ENCODE assay signal across 10 cellular contexts in genomic region chr9:22211588-22212360, GRCh38.
DNase-seq lines count a peak whose midpoint lies in the region; ATAC-seq and TF ChIP-seq lines count a peak whose summit lies in the region.
"Had no signal": no experiment of that assay in that cellular context is flagged by ENCODE, and none has a peak within 500 bp of the region (broad histone marks: within the 10 kb centered on the region; RNA-seq: fewer than 3 reads in every experiment).

No MANE protein-coding gene starts in this region.

- H3K4me1 ChIP-seq in PC-3 (ENCODE audit: insufficient read depth, low read length) (peaks cover 80% of the 10 kb centered on the region), neuronal stem cell (ENCODE audit: control insufficient read depth in 2 of 2, insufficient read depth in 1 of 2, low read depth in 1 of 2, low read length in 2 of 2) (peaks cover 2% of the 10 kb centered on the region in 2 donors)

- peaks cover 37% of the 10 kb centered on the region for H3K4me1 Mint-ChIP-seq in Calu3 (ENCODE audit: low read depth, unreplicated experiment)
- H3K4me1 Mint-ChIP-seq in effector memory CD8-positive, alpha-beta T cell (ENCODE audit: low read depth in 2 of 2) = peaks cover 9 to 14% of the 10 kb centered on the region in 2 donors

- no peak overlapping the region for H3K18ac ChIP-seq in neuronal stem cell (ENCODE audit: low read length)

- H2BK5ac ChIP-seq in neuronal stem cell (ENCODE audit: low read length) = no peak overlapping the region

- no peaks in the 10 kb centered on the region for H3K9me2 ChIP-seq in PC-3 (replicated peaks; ENCODE audit: low read length)

- H3K23ac ChIP-seq in neuronal stem cell (ENCODE audit: low read depth, low read length, poor library complexity) = no peak overlapping the region

- H3K14ac ChIP-seq in neuronal stem cell (ENCODE audit: low read length) = no peak overlapping the region

- peak overlapping the region; percentile 67 for H3K4me2 ChIP-seq in PC-3 (ENCODE audit: low read length)
- H3K4me2 ChIP-seq in neuronal stem cell (ENCODE audit: insufficient read depth, low read length, poor library complexity, severe bottlenecking) = no peak overlapping the region

- intact Hi-C loops in Calu3 (cut with micrococcal nuclease; ENCODE audit: unreplicated experiment) (loop anchor here (5.0 kb wide), 1 partner anchor 54 kb away; no protein-coding TSS in a partner anchor), PC-3 (cut with micrococcal nuclease) (loop anchor here (1.0 to 2.0 kb wide), 3 partner anchors 28 to 52 kb away; no protein-coding TSS in a partner anchor)

- 0 out of 2 replicates have a peak overlapping the region, but pooled peaks have one; percentile 2 for H3K4me3 ChIP-seq in PC-3 (ENCODE audit: low read length)
- no peak overlapping the region for H3K4me3 ChIP-seq in neuronal stem cell (ENCODE audit: low read length in 2 of 2)

- no peaks in the 10 kb centered on the region for H3K9me3 Mint-ChIP-seq in Calu3 (ENCODE audit: low read depth, unreplicated experiment)
- H3K9me3 Mint-ChIP-seq in effector memory CD8-positive, alpha-beta T cell = no peaks in the 10 kb centered on the region

- H3K4ac ChIP-seq in neuronal stem cell (ENCODE audit: low read length) = no peak overlapping the region

- no CpG with 5 or more reads among the region's 4 CpGs for WGBS in neuronal stem cell (ENCODE audit: extremely low coverage in 2 of 2, insufficient read length in 2 of 2, insufficient replicate concordance in 1 of 2), 2 donors

- H3K36me3 ChIP-seq in PC-3 (ENCODE audit: low read depth, low read length) (no peaks in the 10 kb centered on the region), neuronal stem cell (replicated peaks in 1 of 2; ENCODE audit: control insufficient read depth in 2 of 2, insufficient read depth in 2 of 2, low read length in 2 of 2) (no peaks in the 10 kb centered on the region)

- H2BK120ac ChIP-seq in neuronal stem cell (ENCODE audit: low read depth, low read length) = no peak overlapping the region

- H3K9me3 ChIP-seq in PC-3 (ENCODE audit: low read length) (no peaks in the 10 kb centered on the region), neuronal stem cell (replicated peaks in 1 of 2; ENCODE audit: control insufficient read depth in 2 of 2, insufficient read depth in 1 of 2, low read depth in 1 of 2, low read length in 2 of 2) (no peaks in the 10 kb centered on the region)

- no peaks in the 10 kb centered on the region for H3K27me3 Mint-ChIP-seq in Calu3 (ENCODE audit: unreplicated experiment)
- no peaks in the 10 kb centered on the region for H3K27me3 Mint-ChIP-seq in effector memory CD8-positive, alpha-beta T cell

- H3K4me3 Mint-ChIP-seq in Calu3 (ENCODE audit: low read depth, unreplicated experiment) = no peak overlapping the region
- H3K4me3 Mint-ChIP-seq in effector memory CD8-positive, alpha-beta T cell = no peak overlapping the region

- H2AFZ ChIP-seq in PC-3 (ENCODE audit: low read length) (no peak overlapping the region), neuronal stem cell (ENCODE audit: low read length) (peak overlapping the region; percentile 60)

- H3K9ac ChIP-seq in PC-3 (ENCODE audit: low read length) (peak overlapping the region; percentile 82), neuronal stem cell (ENCODE audit: low read depth, low read length, poor library complexity) (no peak overlapping the region)

- H3K79me1 ChIP-seq in neuronal stem cell (ENCODE audit: low read depth, low read length) = no peaks in the 10 kb centered on the region

- H2BK12ac ChIP-seq in neuronal stem cell (ENCODE audit: low read length) = no peak overlapping the region

- H3K79me2 ChIP-seq in PC-3 (ENCODE audit: low read length) = no peaks in the 10 kb centered on the region

- peak overlapping the region; percentile 90 for H3K27ac Mint-ChIP-seq in Calu3 (ENCODE audit: unreplicated experiment)
- no peak overlapping the region for H3K27ac Mint-ChIP-seq in effector memory CD8-positive, alpha-beta T cell

- DNase-seq in Calu3 (peak; percentile 54), PC-3 (peak; percentile 96), epidermal melanocyte (ENCODE audit: insufficient read length, low spot score) (peak; percentile 67), neuronal stem cell (ENCODE audit: low spot score) (no peak), NCI-H82 (lab: John Stamatoyannopoulos, UW) (no peak)
- DNase-seq in activated naive CD4-positive, alpha-beta T cell treated with Interleukin-2 at 50 U/mL for 16 hours = no peak
- no peak for DNase-seq in effector memory CD8-positive, alpha-beta T cell
- DNase-seq: DMS79, NCI-H1105 treated with DMSO at 0.1 percent for 48 hours had no signal

- H3K36me3 Mint-ChIP-seq in Calu3 (ENCODE audit: insufficient read depth, unreplicated experiment) = peaks cover 10% of the 10 kb centered on the region
- no peaks in the 10 kb centered on the region for H3K36me3 Mint-ChIP-seq in effector memory CD8-positive, alpha-beta T cell (ENCODE audit: insufficient read depth)

- no peak overlapping the region for H4K8ac ChIP-seq in neuronal stem cell (ENCODE audit: low read depth, low read length)

- no peak overlapping the region for H2BK15ac ChIP-seq in neuronal stem cell (ENCODE audit: low read length)

- no TSS peak for BruUV-seq in Calu3 (replicated peaks; lab: Mats Ljungman, UMichigan)
- BruUV-seq in PC-3 (replicated peaks; lab: Mats Ljungman, UMichigan) = no TSS peak

- H3K27ac ChIP-seq in PC-3 (ENCODE audit: low read length) (peak overlapping the region; percentile 99), neuronal stem cell (replicated peaks; ENCODE audit: low read length) (no peak overlapping the region)

- no peaks in the 10 kb centered on the region for H4K20me1 ChIP-seq in PC-3 (ENCODE audit: low read length)

- CTCF ChIA-PET in Calu3 (lab: Charles Lee) (interaction anchor here (0.6 to 1.5 kb wide), 4 partner anchors 27 to 380 kb away, joined by 3 to 10 read pairs (median 5); no protein-coding TSS in a partner anchor), PC-3 (lab: Charles Lee) (no interaction called here)

- H3F3A ChIP-seq in PC-3 (ENCODE audit: low read length, unreplicated experiment) = peaks cover 13% of the 10 kb centered on the region

- ATAC-seq in PC-3 = peak; percentile 76
- ATAC-seq in effector memory CD8-positive, alpha-beta T cell (replicated peaks) = no peak
- no peak for ATAC-seq in HG02852 (IDR thresholded peaks at IDR 0.05; ENCODE audit: unreplicated experiment)

- no peak overlapping the region for H2AK5ac ChIP-seq in neuronal stem cell (ENCODE audit: low read depth, low read length)

- POLR2A ChIA-PET in PC-3 (lab: Charles Lee; ENCODE audit: unreplicated experiment) = interaction anchor here (0.6 to 0.8 kb wide), 3 partner anchors 42 to 171 kb away, joined by 3 read pairs; no protein-coding TSS in a partner anchor

- H4K91ac ChIP-seq in neuronal stem cell (ENCODE audit: low read depth, low read length, poor library complexity) = no peak overlapping the region

- H3K27me3 ChIP-seq in PC-3 (ENCODE audit: low read length) (no peaks in the 10 kb centered on the region), neuronal stem cell (ENCODE audit: control insufficient read depth in 3 of 3, insufficient read depth in 3 of 3, low read depth in 1 of 3, low read length in 3 of 3) (no peaks in the 10 kb centered on the region)

- TF ChIP-seq CTCF in Calu3 (IDR thresholded peaks at IDR 0.05; ENCODE audit: unreplicated experiment) = no peak
- TF ChIP-seq CTCF in PC-3 (conservative IDR thresholded peaks at IDR 0.05; ENCODE audit: low read depth, low read length) = no peak

Comparison
In these comparisons a context has a peak if more than half of its experiments do, and no peak if none do; other contexts are left out.
1. DNase-seq: peak in Calu3 (single experiment), PC-3 (single experiment) and epidermal melanocyte (single experiment); none in neuronal stem cell (single experiment), activated naive CD4-positive, alpha-beta T cell treated with Interleukin-2 at 50 U/mL for 16 hours (single experiment), NCI-H82 (single experiment) and effector memory CD8-positive, alpha-beta T cell (0 of 3).